Comparison of ENCODE assay signal across 10 cellular contexts in the genomic region with DNA sequence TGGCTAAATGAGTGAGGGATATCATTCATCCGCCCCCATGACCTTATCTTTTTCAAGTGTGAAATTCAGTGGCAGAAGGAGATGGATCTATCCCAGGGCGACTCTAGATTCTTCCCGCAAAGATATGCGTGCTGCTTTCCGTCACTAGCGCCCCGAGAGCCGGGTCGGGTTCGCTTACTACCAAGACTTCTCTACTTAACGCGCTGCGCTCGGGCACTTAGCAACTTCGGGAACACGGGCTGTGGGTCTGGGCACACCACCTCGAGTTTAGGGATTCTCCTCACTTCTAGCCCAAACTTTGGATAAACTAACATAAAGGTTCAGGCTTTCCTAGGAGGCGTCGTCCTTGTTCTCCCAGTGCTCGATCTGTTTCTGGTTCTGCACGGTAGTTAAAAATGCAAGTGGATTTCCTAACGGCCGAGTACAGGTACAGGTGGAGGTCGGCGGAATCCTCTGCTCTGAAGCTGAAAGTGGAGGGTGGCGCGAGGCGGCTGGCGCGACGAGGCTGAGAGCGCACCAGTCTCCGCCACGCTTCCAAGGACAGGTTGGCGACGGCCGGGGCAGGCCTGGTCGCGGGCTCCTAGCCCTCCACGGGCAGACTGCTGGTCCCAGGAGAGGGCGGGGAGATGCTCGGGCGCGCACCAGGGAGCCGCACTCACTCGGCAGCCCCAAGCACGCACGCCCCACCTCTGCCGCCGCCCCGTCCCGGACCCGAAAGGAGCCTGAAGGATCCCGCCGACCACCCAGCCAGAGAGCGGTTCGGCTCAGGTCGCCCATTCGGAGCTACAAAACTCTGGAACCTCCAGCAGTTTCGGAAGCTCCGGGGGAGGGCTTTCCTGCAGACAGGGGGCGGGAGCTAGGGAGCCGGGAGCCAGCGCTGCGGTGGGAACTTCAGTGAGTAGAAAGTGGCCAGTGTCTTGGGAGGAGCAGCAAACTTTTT.
A peak's percentile ranks its signal among the peaks of the same experiment; 100 is the strongest.
DNase-seq lines count a peak whose midpoint lies in the region; ATAC-seq, FAIRE-seq and TF ChIP-seq lines count a peak whose summit lies in the region.
"Had no signal": no experiment of that assay in that cellular context is flagged by ENCODE, and none has a peak within 500 bp of the region (broad histone marks: within the 10 kb centered on the region; RNA-seq: fewer than 3 reads in every experiment).

No MANE protein-coding gene starts in this region.

- ATAC-seq in body of pancreas (peak; percentile 38), GM18519 (IDR thresholded peaks at IDR 0.05; ENCODE audit: low FRiP score, unreplicated experiment) (no peak), HG02938 (IDR thresholded peaks at IDR 0.05; ENCODE audit: unreplicated experiment) (no peak), HG02884 (IDR thresholded peaks at IDR 0.05; ENCODE audit: unreplicated experiment) (no peak)

- intact Hi-C loops in body of pancreas (cut with DNase I): no loop called here

- H3K4me1 ChIP-seq in HUES48 (ENCODE audit: control insufficient read depth, insufficient read depth, low read length) (peaks cover 50% of the 10 kb centered on the region), body of pancreas (peaks cover 27% of the 10 kb centered on the region), small intestine (ENCODE audit: control insufficient read depth in 2 of 2, insufficient read depth in 1 of 2, low read depth in 1 of 2, low read length in 1 of 2) (peaks cover 0 to 5% of the 10 kb centered on the region in 2 donors)

- H3K27ac ChIP-seq in HUES48 (ENCODE audit: low read depth, low read length) (peak overlapping the region; percentile 95), body of pancreas (no peak overlapping the region), small intestine (ENCODE audit: low read depth in 1 of 2, low read length in 1 of 2) (peak overlapping the region in 1 of 2 donors; percentile 60)

- peak in 1 of 7 experiments; percentile 3 for TF ChIP-seq CTCF in body of pancreas (IDR thresholded peaks at IDR 0.05)

- peaks cover 34% of the 10 kb centered on the region for H3K27me3 ChIP-seq in HUES48 (ENCODE audit: control insufficient read depth, insufficient read depth, low read length)
- peaks cover 0 to 22% of the 10 kb centered on the region in 2 donors for H3K27me3 ChIP-seq in body of pancreas
- H3K27me3 ChIP-seq in small intestine (ENCODE audit: control insufficient read depth in 2 of 2, insufficient read depth in 2 of 2, low read length in 2 of 2): peaks cover 0 to 17% of the 10 kb centered on the region in 2 donors

- H3K4me3 ChIP-seq in HUES48 (ENCODE audit: low read depth, low read length) (peak overlapping the region; percentile 93), body of pancreas (peak overlapping the region in 1 of 2 donors; percentile 62), small intestine (ENCODE audit: low read depth in 1 of 2, low read length in 2 of 2) (peak overlapping the region in 1 of 2 donors; percentile 79)
- H3K4me3 ChIP-seq: lung had no signal

- H3K9me3 ChIP-seq in HUES48 (ENCODE audit: control insufficient read depth, insufficient read depth, low read length) (no peaks in the 10 kb centered on the region), body of pancreas (no peaks in the 10 kb centered on the region), small intestine (ENCODE audit: control insufficient read depth, low read depth) (no peaks in the 10 kb centered on the region)

- DNase-seq in body of pancreas (peak in 2 of 4 donors; percentile 5 to 20), iPS-NIHi11 (ENCODE audit: low spot score) (peak; percentile 39), small intestine (peak; percentile 7), NCI-H2171 (lab: John Stamatoyannopoulos, UW) (no peak)
- DNase-seq: activated CD4-positive, alpha-beta T cell treated with anti-CD3 and anti-CD28 coated beads for 1 hour had no signal

- WGBS in body of pancreas, 2 donors: 8 to 27% methylated on average over 27 to 65 of the region's 65 CpGs
- 16 to 20% (median 16%) methylated on average over 63 to 65 of the region's 65 CpGs for WGBS in small intestine, 3 donors

- H3K9ac ChIP-seq in HUES48 (ENCODE audit: low read depth, low read length): peak overlapping the region; percentile 82

- TF ChIP-seq POLR2A in body of pancreas (IDR thresholded peaks at IDR 0.05): no peak

- H3K36me3 ChIP-seq in HUES48 (ENCODE audit: control insufficient read depth, insufficient read depth, low read length) (no peaks in the 10 kb centered on the region), body of pancreas (replicated peaks in 1 of 2; ENCODE audit: insufficient read depth in 1 of 2, low read depth in 2 of 2) (no peaks in the 10 kb centered on the region), small intestine (ENCODE audit: control insufficient read depth in 2 of 2, insufficient read depth in 2 of 2, low read length in 2 of 2) (no peaks in the 10 kb centered on the region)

- FAIRE-seq in small intestine (lab: Jason Lieb, UNC): no peak
